1 cellular context compared by ENCODE assay signal in genomic region chr15:77419836-77420609, GRCh38.
TF ChIP-seq lines count a peak whose summit lies in the region.

Gene PEAK1 (minus strand): TSS chr15:77420104. CDS start chr15:77181926, 238,178 bp downstream.

TF ChIP-seq in HEK293, 187 proteins besides CTCF, POLR2A, EP300 and RAD21 (continued from another document):
- TF ChIP-seq ZNF776 (tag by site-specific recombination; IDR thresholded peaks at IDR 0.05; ENCODE audit: borderline replicate concordance) (no peak), SCRT2 (tag by site-specific recombination; IDR thresholded peaks at IDR 0.05) (no peak), SP7 (tag by site-specific recombination; IDR thresholded peaks at IDR 0.05) (peak; percentile 38; the same call in 1 of the 2 replicates), TSHZ1 (tag by site-specific recombination; IDR thresholded peaks at IDR 0.05; ENCODE audit: borderline replicate concordance) (0 out of 2 replicates have a peak, but pooled peaks have one; percentile 36), ZNF184 (tag by site-specific recombination; IDR thresholded peaks at IDR 0.05) (no peak), ZNF398 (tag by site-specific recombination; IDR thresholded peaks at IDR 0.05) (peak; percentile 76), ZNF596 (tag by site-specific recombination; IDR thresholded peaks at IDR 0.05) (peak; percentile 37; the same call in 1 of the 2 replicates), ZNF10 (tag by site-specific recombination; IDR thresholded peaks at IDR 0.05) (0 out of 2 replicates have a peak, but pooled peaks have one; percentile 37), ZEB2 (tag by site-specific recombination; IDR thresholded peaks at IDR 0.05) (0 out of 2 replicates have a peak, but pooled peaks have one; percentile 5), ZBTB26 (tag by site-specific recombination; optimal IDR thresholded peaks at IDR 0.05) (peak; percentile 84)
TF ChIP-seq in HEK293: peak in this region for 18.
